In genomic region chr2:191486584-191487320, GRCh38 we compare ENCODE assay signal across 9 cellular contexts.
A peak's percentile ranks its signal among the peaks of the same experiment; 100 is the strongest.
DNase-seq lines count a peak whose midpoint lies in the region; TF ChIP-seq lines count a peak whose summit lies in the region.
"Had no signal": no experiment of that assay in that cellular context is flagged by ENCODE, and none has a peak within 500 bp of the region (broad histone marks: within the 10 kb centered on the region; RNA-seq: fewer than 3 reads in every experiment).

No MANE protein-coding gene starts in this region.

- peaks cover 8% of the 10 kb centered on the region for H3K27me3 Mint-ChIP-seq in activated CD4-positive, alpha-beta T cell treated with anti-CD3 and anti-CD28 coated beads, Interleukin-2, amount 10 ng/mL, durations not matched to agents 7 days and 5 days

- H3K4me3 ChIP-seq in NB4 (ENCODE audit: low read depth, low read length) = no peak overlapping the region
- H3K4me3 ChIP-seq in epithelial cell of proximal tubule (ENCODE audit: low read depth, low read length) = no peak overlapping the region
- no peak overlapping the region for H3K4me3 ChIP-seq in retinal pigment epithelial cell (ENCODE audit: low read length)

- H3K4me3 Mint-ChIP-seq in activated CD4-positive, alpha-beta T cell treated with anti-CD3 and anti-CD28 coated beads, Interleukin-2, amount 10 ng/mL, durations not matched to agents 7 days and 5 days = no peak overlapping the region
- H3K4me3 Mint-ChIP-seq: naive B cell had no signal

- TF ChIP-seq CTCF in NB4 (IDR thresholded peaks at IDR 0.05; ENCODE audit: low read depth, low read length) = no peak
- no peak for TF ChIP-seq CTCF in epithelial cell of proximal tubule (conservative IDR thresholded peaks at IDR 0.05; ENCODE audit: low read depth, low read length)
- TF ChIP-seq CTCF in retinal pigment epithelial cell (conservative IDR thresholded peaks at IDR 0.05; ENCODE audit: low read depth, low read length) = no peak
- TF ChIP-seq CTCF in GM10248 (IDR thresholded peaks at IDR 0.05; ENCODE audit: control extremely low read depth, extremely low read depth, low read depth, missing control alignments) = no peak

- H3K36me3 Mint-ChIP-seq in activated CD4-positive, alpha-beta T cell treated with anti-CD3 and anti-CD28 coated beads, Interleukin-2, amount 10 ng/mL, durations not matched to agents 7 days and 5 days (ENCODE audit: low read depth) = no peaks in the 10 kb centered on the region

- CTCF ChIA-PET in activated CD4-positive, alpha-beta T cell treated with anti-CD3 and anti-CD28 coated beads, Interleukin-2, amount 10 ng/mL, durations not matched to agents 7 days and 5 days (lab: Charles Lee) = no interaction called here
- CTCF ChIA-PET in GM10248 (lab: Yijun Ruan, JAX) = interaction anchor here (1.0 to 3.1 kb wide), 8 partner anchors 9 to 331 kb away, joined by 3 to 7 read pairs (median 4); no protein-coding TSS in a partner anchor

- no peaks in the 10 kb centered on the region for H3K4me1 Mint-ChIP-seq in activated CD4-positive, alpha-beta T cell treated with anti-CD3 and anti-CD28 coated beads, Interleukin-2, amount 10 ng/mL, durations not matched to agents 7 days and 5 days
- H3K4me1 Mint-ChIP-seq: naive B cell had no signal

- peaks cover 2% of the 10 kb centered on the region for H3K9me3 Mint-ChIP-seq in activated CD4-positive, alpha-beta T cell treated with anti-CD3 and anti-CD28 coated beads, Interleukin-2, amount 10 ng/mL, durations not matched to agents 7 days and 5 days

- TF ChIP-seq POLR2A in NB4 (IDR thresholded peaks at IDR 0.05; ENCODE audit: extremely low read depth, insufficient read length) = no peak

- no peak overlapping the region for H3K27ac Mint-ChIP-seq in activated CD4-positive, alpha-beta T cell treated with anti-CD3 and anti-CD28 coated beads, Interleukin-2, amount 10 ng/mL, durations not matched to agents 7 days and 5 days
- H3K27ac Mint-ChIP-seq: naive B cell had no signal

- peak; percentile 6 to 29 for DNase-seq in activated CD4-positive, alpha-beta T cell treated with anti-CD3 and anti-CD28 coated beads, Interleukin-2, amount 50 U/mL, for 48 hours
- DNase-seq in activated CD4-positive, alpha-beta T cell treated with anti-CD3 and anti-CD28 coated beads, Interleukin-2, amount 10 ng/mL, durations not matched to agents 7 days and 5 days = no peak
- peak; percentile 78 for DNase-seq in NB4 (ENCODE audit: low read depth)
- peak; percentile 99 for DNase-seq in epithelial cell of proximal tubule (ENCODE audit: low read depth)
- peak; percentile 98 for DNase-seq in retinal pigment epithelial cell (ENCODE audit: low read depth)
- DNase-seq in GM10248 (ENCODE audit: extremely low spot score) = no peak
- DNase-seq in NCI-H446 (lab: John Stamatoyannopoulos, UW) = no peak
- no peak for DNase-seq in NCI-H2107 (lab: John Stamatoyannopoulos, UW)
- DNase-seq: naive B cell had no signal

- POLR2A ChIA-PET in activated CD4-positive, alpha-beta T cell treated with anti-CD3 and anti-CD28 coated beads, Interleukin-2, amount 10 ng/mL, durations not matched to agents 7 days and 5 days (lab: Charles Lee) = no interaction called here
- POLR2A ChIA-PET in GM10248 (lab: Yijun Ruan, JAX) = no interaction called here

Comparison
In these comparisons a context has a peak if more than half of its experiments do, and no peak if none do; other contexts are left out.
1. DNase-seq: peak in activated CD4-positive, alpha-beta T cell treated with anti-CD3 and anti-CD28 coated beads, Interleukin-2, amount 50 U/mL, for 48 hours (2 of 2), NB4 (single experiment), epithelial cell of proximal tubule (single experiment) and retinal pigment epithelial cell (single experiment); none in activated CD4-positive, alpha-beta T cell treated with anti-CD3 and anti-CD28 coated beads, Interleukin-2, amount 10 ng/mL, durations not matched to agents 7 days and 5 days (single experiment), GM10248 (single experiment), NCI-H446 (0 of 2) and NCI-H2107 (single experiment).